4 cellular contexts compared by ENCODE assay signal in the genomic region with DNA sequence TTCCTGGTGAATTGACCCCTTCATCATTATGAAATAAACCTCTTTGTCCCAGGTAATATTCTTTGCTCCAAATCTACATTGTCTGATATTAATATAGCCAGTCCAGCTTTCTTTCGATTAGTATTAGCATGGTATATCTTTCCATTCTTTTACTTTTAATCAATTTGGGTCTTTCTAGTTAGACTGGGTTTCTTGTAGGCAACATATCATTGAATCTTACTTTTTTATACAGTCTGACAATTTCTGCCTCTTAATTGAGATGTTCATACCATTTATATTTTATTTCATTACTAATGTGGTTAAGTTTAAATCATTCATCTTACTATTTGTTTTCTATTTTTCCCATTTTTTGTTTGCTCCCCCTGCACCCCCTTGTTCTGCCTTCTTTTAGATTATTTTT.
"Had no signal": no experiment of that assay in that cellular context is flagged by ENCODE, and none has a peak within 500 bp of the region (broad histone marks: within the 10 kb centered on the region; RNA-seq: fewer than 3 reads in every experiment).

No MANE protein-coding gene starts in this region.

- H3K9me3 ChIP-seq: HAP-1 had no signal

- H3K4me3 ChIP-seq: GM23248, GM23338, HAP-1 had no signal

- H3K27ac ChIP-seq: GM23248 had no signal

- ATAC-seq: GM23338, HCT116 had no signal

- H3K4me1 ChIP-seq: HAP-1 had no signal

- H3K36me3 ChIP-seq: HAP-1 had no signal
